Comparison of ENCODE assay signal across 8 cellular contexts in genomic region chr11:133134561-133135173, GRCh38.
DNase-seq lines count a peak whose midpoint lies in the region; ATAC-seq and TF ChIP-seq lines count a peak whose summit lies in the region.

No MANE protein-coding gene starts in this region.

- no peak overlapping the region for H3K9ac ChIP-seq in DND-41 (ENCODE audit: low read depth, low read length)

- H2AFZ ChIP-seq in DND-41 (ENCODE audit: low read depth, low read length): no peak overlapping the region

- H3K9me3 ChIP-seq in DND-41 (ENCODE audit: insufficient read depth, low read length, severe bottlenecking) (no peaks in the 10 kb centered on the region), cardiac muscle cell (ENCODE audit: low read depth) (no peaks in the 10 kb centered on the region)

- no peaks in the 10 kb centered on the region for H3K4me1 Mint-ChIP-seq in activated T-helper 2 cell treated with anti-CD3 and anti-CD28 coated beads, Interferon-gamma antibody, Interleukin-2, Interleukin-4, amounts not matched to agents 10 μg/mL and 5 μg/mL and 100 μg/mL, durations not matched to agents 14 hours and 24 hours and 36 hours (ENCODE audit: low read depth)

- 0 out of 2 replicates have a peak, but pooled peaks cover 4% of the 10 kb centered on the region for H4K20me1 ChIP-seq in DND-41 (ENCODE audit: insufficient read depth, low read length)

- TF ChIP-seq CTCF in DND-41 (IDR thresholded peaks at IDR 0.05; ENCODE audit: borderline replicate concordance, extremely low read depth, low read length, poor library complexity, severe bottlenecking): peak; percentile 92
- TF ChIP-seq CTCF in cardiac muscle cell (IDR thresholded peaks at IDR 0.05; ENCODE audit: low read depth, low read length): peak; percentile 81
- peak; percentile 85 for TF ChIP-seq CTCF in retinal pigment epithelial cell (conservative IDR thresholded peaks at IDR 0.05; ENCODE audit: low read depth, low read length)

- no peak overlapping the region for H3K4me3 Mint-ChIP-seq in activated T-helper 2 cell treated with anti-CD3 and anti-CD28 coated beads, Interferon-gamma antibody, Interleukin-2, Interleukin-4, amounts not matched to agents 10 μg/mL and 5 μg/mL and 100 μg/mL, durations not matched to agents 14 hours and 24 hours and 36 hours (ENCODE audit: low read depth)

- H3K4me1 ChIP-seq in DND-41 (ENCODE audit: insufficient read depth, low read length): no peaks in the 10 kb centered on the region
- peaks cover 20% of the 10 kb centered on the region for H3K4me1 ChIP-seq in cardiac muscle cell (ENCODE audit: low read depth)

- H3K27ac ChIP-seq in DND-41 (ENCODE audit: low read length) (no peak overlapping the region), cardiac muscle cell (no peak overlapping the region)

- H3K9me3 Mint-ChIP-seq in activated T-helper 2 cell treated with anti-CD3 and anti-CD28 coated beads, Interferon-gamma antibody, Interleukin-2, Interleukin-4, amounts not matched to agents 10 μg/mL and 5 μg/mL and 100 μg/mL, durations not matched to agents 14 hours and 24 hours and 36 hours: no peaks in the 10 kb centered on the region

- H3K4me2 ChIP-seq in DND-41 (ENCODE audit: insufficient read depth, low read length): no peak overlapping the region

- H3K27me3 Mint-ChIP-seq in activated T-helper 2 cell treated with anti-CD3 and anti-CD28 coated beads, Interferon-gamma antibody, Interleukin-2, Interleukin-4, amounts not matched to agents 10 μg/mL and 5 μg/mL and 100 μg/mL, durations not matched to agents 14 hours and 24 hours and 36 hours (ENCODE audit: low read depth): peaks cover 3% of the 10 kb centered on the region

- H3K36me3 ChIP-seq in DND-41 (ENCODE audit: insufficient read depth, low read length) (no peaks in the 10 kb centered on the region), cardiac muscle cell (no peaks in the 10 kb centered on the region)

- no peak overlapping the region for H3K4me3 ChIP-seq in DND-41 (ENCODE audit: low read depth in 1 of 2, low read length in 2 of 2)
- H3K4me3 ChIP-seq in cardiac muscle cell: no peak overlapping the region
- no peak overlapping the region for H3K4me3 ChIP-seq in retinal pigment epithelial cell (ENCODE audit: low read length)

- ATAC-seq in DND-41 (ENCODE audit: insufficient read depth, low read depth): peak; percentile 92
- peak; percentile 92 for ATAC-seq in GM19452 (IDR thresholded peaks at IDR 0.05; ENCODE audit: unreplicated experiment)
- ATAC-seq in HG03432 (IDR thresholded peaks at IDR 0.05; ENCODE audit: unreplicated experiment): peak; percentile 97

- no peaks in the 10 kb centered on the region for H3K79me2 ChIP-seq in DND-41 (ENCODE audit: insufficient read depth, low read length)

- H3K36me3 Mint-ChIP-seq in activated T-helper 2 cell treated with anti-CD3 and anti-CD28 coated beads, Interferon-gamma antibody, Interleukin-2, Interleukin-4, amounts not matched to agents 10 μg/mL and 5 μg/mL and 100 μg/mL, durations not matched to agents 14 hours and 24 hours and 36 hours (ENCODE audit: low read depth): no peaks in the 10 kb centered on the region

- no peak overlapping the region for H3K27ac Mint-ChIP-seq in activated T-helper 2 cell treated with anti-CD3 and anti-CD28 coated beads, Interferon-gamma antibody, Interleukin-2, Interleukin-4, amounts not matched to agents 10 μg/mL and 5 μg/mL and 100 μg/mL, durations not matched to agents 14 hours and 24 hours and 36 hours

- peaks cover 13% of the 10 kb centered on the region for H3K27me3 ChIP-seq in DND-41 (ENCODE audit: insufficient read depth, low read length, poor library complexity)
- H3K27me3 ChIP-seq in cardiac muscle cell: no peaks in the 10 kb centered on the region

- intact Hi-C loops in activated T-helper 2 cell treated with anti-CD3 and anti-CD28 coated beads, Interferon-gamma antibody, Interleukin-2, Interleukin-4, amounts not matched to agents 10 μg/mL and 5 μg/mL and 100 μg/mL, durations not matched to agents 14 hours and 24 hours and 36 hours (cut with micrococcal nuclease): loop anchor here (1.0 kb wide), 1 partner anchor 701 kb away; no protein-coding TSS in a partner anchor

- peak; percentile 63 for DNase-seq in DND-41
- peak; percentile 76 for DNase-seq in NCI-H526 treated with DMSO at 0.1 percent for 48 hours (lab: John Stamatoyannopoulos, UW)
- DNase-seq in activated T-helper 2 cell treated with anti-CD3 and anti-CD28 coated beads, Interferon-gamma antibody, Interleukin-2, Interleukin-4, amounts not matched to agents 10 μg/mL and 5 μg/mL and 100 μg/mL, durations not matched to agents 14 hours and 24 hours and 36 hours (ENCODE audit: low spot score): peak; percentile 22
- DNase-seq in cardiac muscle cell (ENCODE audit: low read depth in 1 of 2, low spot score in 1 of 2): peak; percentile 61 to 75
- peak; percentile 7 for DNase-seq in retinal pigment epithelial cell (ENCODE audit: low read depth)
- no peak for DNase-seq in epidermal melanocyte (ENCODE audit: insufficient read length, low spot score)
